ENCODE assay signal across 10 cellular contexts in the genomic region with DNA sequence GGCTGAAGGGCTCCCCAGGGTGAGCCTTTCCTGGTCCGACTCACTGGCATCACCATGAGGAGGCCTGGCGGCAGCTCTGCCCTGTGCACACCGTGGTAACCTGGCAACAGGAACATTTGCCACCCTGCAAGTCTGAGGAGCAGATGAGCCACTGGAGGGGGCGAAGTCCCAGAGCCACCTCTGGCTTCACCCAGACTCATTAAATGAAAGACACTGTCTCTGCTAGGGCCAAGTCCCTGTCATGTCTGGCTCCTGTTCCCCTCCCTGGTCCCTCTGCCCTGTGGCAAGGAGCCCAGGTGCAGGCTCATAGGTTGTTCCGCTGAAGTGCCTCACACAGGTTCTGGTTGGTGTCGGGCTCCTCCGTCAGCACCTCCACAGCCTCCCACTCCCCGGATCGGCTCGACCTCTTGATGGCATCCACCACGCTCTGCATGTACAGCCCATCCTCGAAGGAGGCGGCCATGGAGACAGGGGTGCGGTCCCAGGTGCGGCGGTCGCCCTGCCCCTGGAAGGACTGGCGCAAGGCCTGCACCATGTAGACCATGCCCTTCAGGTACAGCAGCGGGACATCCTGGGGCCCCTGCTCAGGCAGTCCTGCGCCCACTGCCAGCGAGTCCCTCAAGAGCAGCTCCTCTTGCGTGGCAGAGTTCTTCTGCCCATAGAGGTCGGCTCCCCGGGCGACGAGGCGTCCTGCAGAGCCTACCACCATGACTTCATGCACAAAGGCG. TPM values are rescaled to one million over a fixed set of nuclear protein-coding genes. Genes with fewer than 3 reads are reported as not detected.
DNase-seq lines count a peak whose midpoint lies in the region; ATAC-seq lines count a peak whose summit lies in the region.
"Had no signal": no experiment of that assay in that cellular context is flagged by ENCODE, and none has a peak within 500 bp of the region (broad histone marks: within the 10 kb centered on the region; RNA-seq: fewer than 3 reads in every experiment).

No MANE protein-coding gene starts in this region.

- ATAC-seq in esophagus mucosa, result peak; percentile 25
- no peak for ATAC-seq in GM21528 (IDR thresholded peaks at IDR 0.05; ENCODE audit: low FRiP score, unreplicated experiment)

- H3K4me3 ChIP-seq in skin epidermis, result no peak overlapping the region
- H3K4me3 ChIP-seq: PC-9 had no signal

- peak; percentile 11 for DNase-seq in COLO668 (lab: John Stamatoyannopoulos, UW; ENCODE audit: unreplicated experiment)
- DNase-seq in NCI-H510A (lab: John Stamatoyannopoulos, UW), result peak; percentile 52
- no peak for DNase-seq in RKO (ENCODE audit: low spot score)
- DNase-seq in cortex of kidney (lab: John Stamatoyannopoulos, UW), result no peak
- DNase-seq in GM19240 (ENCODE audit: insufficient read length, low spot score), result no peak
- DNase-seq: activated CD4-positive, alpha-beta memory T cell treated with anti-CD3 and anti-CD28 coated beads for 36 hours had no signal

- peak overlapping the region in 18 of 21 experiments; percentile 49 to 86 (median 80) for H3K27ac ChIP-seq in skin epidermis

RNA-seq across cellular contexts. Expression of gene C16orf86, which starts 8.4 kb away (rescaled TPM):
- total RNA-seq in esophagus mucosa, result 0.84 TPM

RNA-seq across cellular contexts. Expression of gene ENKD1, which starts 8.5 kb away (rescaled TPM):
- 3.8 TPM for total RNA-seq in esophagus mucosa

RNA-seq across cellular contexts. Expression of gene PARD6A, which starts 14.3 kb away (rescaled TPM):
- total RNA-seq in esophagus mucosa, result 1.8 TPM

RNA-seq across cellular contexts. Expression of gene ACD, which starts 15.0 kb away (rescaled TPM):
- total RNA-seq in esophagus mucosa, result 7.8 TPM

RNA-seq across cellular contexts. Expression of gene CARMIL2, which starts 30.1 kb away (rescaled TPM):
- 2.4 TPM for total RNA-seq in esophagus mucosa

Comparison
In these comparisons a context has a peak if more than half of its experiments do, and no peak if none do; other contexts are left out.
1. DNase-seq: peak in COLO668 (single experiment) and NCI-H510A (single experiment); none in RKO (single experiment), cortex of kidney (single experiment) and GM19240 (single experiment).